In genomic region chr14:100882026-100882967, GRCh38 we compare ENCODE assay signal across 27 cellular contexts. TPM values are rescaled to one million over a fixed set of nuclear protein-coding genes. Genes with fewer than 3 reads are reported as not detected.
"Had no signal": no experiment of that assay in that cellular context is flagged by ENCODE, and none has a peak within 500 bp of the region (broad histone marks: within the 10 kb centered on the region; RNA-seq: fewer than 3 reads in every experiment).

No MANE protein-coding gene starts in this region.

- ATAC-seq: activated CD4-positive, alpha-beta T cell treated with anti-CD3 and anti-CD28 coated beads for 36 hours; activated naive CD8-positive, alpha-beta T cell treated with anti-CD3 and anti-CD28 coated beads, Interleukin-2, amount 50 U/mL, for 24 hours; activated T-cell treated with anti-CD3 and anti-CD28 coated beads, Interleukin-2, amount 50 U/mL, for 4 hours; effector memory CD8-positive, alpha-beta T cell; esophagus mucosa; natural killer cell treated with Interleukin-12 subunit alpha and Interleukin-12 subunit beta and Interleukin-15 and Interleukin-18, amount 100 ng/mL, for 72 hours; pancreas; stimulated activated naive B cell treated with anti-CD40 and anti-IgM and Interleukin-4, amounts not matched to agents 10 μg/mL and 1 μg/mL and 100 μg/mL, for 72 hours had no signal

- FAIRE-seq: colon, endothelial cell of umbilical vein, frontal cortex, pancreas had no signal

- H3K4me1 ChIP-seq: pancreas, sigmoid colon had no signal

- H3K4me3 ChIP-seq: pancreas, sigmoid colon, smooth muscle cell had no signal

- DNase-seq: activated B cell treated with CpG ODN at 0.5 μM for 24 hours; activated CD4-positive, alpha-beta T cell treated with anti-CD3 and anti-CD28 coated beads for 36 hours; activated CD4-positive, alpha-beta T cell treated with anti-CD3 and anti-CD28 coated beads, Interleukin-2, amount 50 U/mL, for 4 hours; activated CD8-positive, alpha-beta memory T cell treated with anti-CD3 and anti-CD28 coated beads for 24 hours; activated CD8-positive, alpha-beta memory T cell treated with anti-CD3 and anti-CD28 coated beads, Interleukin-2, amount 50 U/mL, for 4 hours; activated gamma-delta T cell; activated naive CD4-positive, alpha-beta T cell treated with anti-CD3 and anti-CD28 coated beads, Interleukin-2, amount 50 U/mL, for 16 hours; activated naive CD8-positive, alpha-beta T cell treated with anti-CD3 and anti-CD28 coated beads, Interleukin-2, amount 50 U/mL, for 24 hours; activated T-cell treated with anti-CD3 and anti-CD28 coated beads, Interleukin-2, amount 50 U/mL, for 4 hours; central memory CD4-positive, alpha-beta T cell; effector memory CD8-positive, alpha-beta T cell; islet precursor cell; mammary epithelial cell; sigmoid colon; stimulated activated CD4-positive, alpha-beta T cell treated with anti-CD3 and anti-CD28 coated beads, Interleukin-2, amount 100 ng/mL, for 48 hours; stimulated activated CD8-positive, alpha-beta memory T cell treated with anti-CD3 and anti-CD28 coated beads, Interleukin-4, amount 100 ng/mL, for 48 hours; stimulated activated naive B cell treated with anti-CD40 and anti-IgM and Interleukin-4, amounts not matched to agents 10 μg/mL and 1 μg/mL and 100 μg/mL, for 72 hours; T1000 had no signal

- H3K27me3 ChIP-seq: pancreas had no signal

- H3K27ac ChIP-seq: pancreas, sigmoid colon had no signal

- H3K36me3 ChIP-seq: pancreas, sigmoid colon had no signal

- H3K9me3 ChIP-seq: pancreas, sigmoid colon had no signal

- H3K4me2 ChIP-seq: smooth muscle cell had no signal

RNA-seq across cellular contexts. Expression of gene RTL1, which starts 21.2 kb away (rescaled TPM):
- total RNA-seq: activated B cell treated with CpG ODN at 0.5 μM for 24 hours; activated CD4-positive, alpha-beta T cell treated with anti-CD3 and anti-CD28 coated beads for 36 hours; activated T-cell treated with anti-CD3 and anti-CD28 coated beads, Interleukin-2, amount 50 U/mL, for 4 hours; dermis microvascular lymphatic vessel endothelial cell; endothelial cell of umbilical vein; esophagus mucosa; frontal cortex; mammary epithelial cell; natural killer cell treated with Interleukin-12 subunit alpha and Interleukin-12 subunit beta and Interleukin-15 and Interleukin-18, amount 100 ng/mL, for 72 hours; sigmoid colon; temporal lobe had no signal
- polyA plus RNA-seq: endothelial cell of umbilical vein, mammary epithelial cell, sigmoid colon had no signal

RNA-seq across cellular contexts. Expression of gene MEG3, which starts 56.4 kb away (rescaled TPM):
- total RNA-seq: activated B cell treated with CpG ODN at 0.5 μM for 24 hours; activated CD4-positive, alpha-beta T cell treated with anti-CD3 and anti-CD28 coated beads for 36 hours; natural killer cell treated with Interleukin-12 subunit alpha and Interleukin-12 subunit beta and Interleukin-15 and Interleukin-18, amount 100 ng/mL, for 72 hours; smooth muscle cell had no signal
- polyA plus RNA-seq: smooth muscle cell had no signal
